Comparison of ENCODE assay signal across 8 cellular contexts in the genomic region with DNA sequence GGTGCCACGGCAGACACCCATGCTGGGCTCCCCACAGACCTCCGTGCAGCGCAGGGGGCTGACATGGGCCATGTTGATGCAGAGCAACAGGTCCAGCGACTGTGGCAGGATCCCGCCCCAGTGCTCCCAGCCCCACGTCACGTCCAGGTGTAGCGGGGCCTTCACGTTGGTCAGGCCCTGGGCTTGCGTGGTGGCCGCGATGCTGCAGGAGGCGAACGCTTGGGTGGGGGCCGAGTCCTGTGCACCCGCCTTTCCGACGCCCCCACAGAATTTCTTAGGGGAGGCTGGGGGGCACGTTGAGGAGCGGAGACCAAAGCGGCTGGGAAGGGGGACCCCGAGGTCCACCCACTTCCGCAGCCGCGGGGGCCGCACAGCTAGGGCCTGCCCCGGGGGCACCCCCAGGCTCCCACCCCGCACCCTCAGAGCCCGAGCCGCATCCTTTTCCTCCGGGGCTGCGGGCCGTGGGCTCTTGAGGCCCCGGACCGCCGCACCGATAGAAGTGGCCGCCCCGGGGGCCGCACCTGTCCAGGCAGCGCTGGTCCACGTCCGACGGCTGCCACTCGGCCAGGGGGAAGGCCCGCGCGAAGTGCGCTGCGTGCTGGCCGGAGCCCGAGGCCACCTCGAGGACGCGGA. TPM values are rescaled to one million over a fixed set of nuclear protein-coding genes. Genes with fewer than 3 reads are reported as not detected.
DNase-seq lines count a peak whose midpoint lies in the region; ATAC-seq, FAIRE-seq and TF ChIP-seq lines count a peak whose summit lies in the region.

No MANE protein-coding gene starts in this region.

- POLR2A ChIA-PET in K562 (lab: Yijun Ruan, JAX), result interaction anchor here (0.6 to 2.2 kb wide), 13 partner anchors 11 to 1043 kb away, joined by 3 to 8 read pairs (median 4); a partner anchor contains a TSS

- peak overlapping the region; percentile 91 for H4K8ac ChIP-seq in mesenchymal stem cell (ENCODE audit: low read length)

- H3K9me3 ChIP-seq in K562 (replicated peaks; ENCODE audit: control insufficient read depth, insufficient read depth, low read depth, low read length) (no peaks in the 10 kb centered on the region), mesenchymal stem cell (ENCODE audit: control insufficient read depth, low read length) (no peaks in the 10 kb centered on the region)

- no peak for TF ChIP-seq EP300 in K562 (IDR thresholded peaks at IDR 0.05; ENCODE audit: low read length)

- peak overlapping the region in 1 of 2 experiments; percentile 92 for H3K23ac ChIP-seq in mesenchymal stem cell (ENCODE audit: low read length in 2 of 2)

- peak overlapping the region; percentile 72 to 92 for H3K18ac ChIP-seq in mesenchymal stem cell (ENCODE audit: low read depth in 1 of 2, low read length in 2 of 2)

- WGBS in K562 (ENCODE audit: insufficient coverage, low coverage, missing lambda C conversion rate), result 1% methylated on average over 42 of the region's 55 CpGs
- 14% methylated on average over 48 of the region's 55 CpGs for WGBS in mesenchymal stem cell

- BruUV-seq in K562 (replicated peaks; lab: Mats Ljungman, UMichigan), result no TSS peak

- peak overlapping the region; percentile 15 for H2BK120ac ChIP-seq in mesenchymal stem cell (ENCODE audit: low read depth, low read length)

- peak overlapping the region; percentile 72 for H3K4me3 ChIP-seq in HL-60 (replicated peaks; ENCODE audit: insufficient read depth, low read length)
- H3K4me3 ChIP-seq in K562, result peak overlapping the region; percentile 87
- peak overlapping the region; percentile 81 to 97 for H3K4me3 ChIP-seq in mesenchymal stem cell (ENCODE audit: insufficient read depth in 1 of 2, low read depth in 1 of 2, low read length in 2 of 2)

- H3K9me1 ChIP-seq in K562 (ENCODE audit: control insufficient read depth, insufficient read depth, low read length), result no peaks in the 10 kb centered on the region

- no peaks in the 10 kb centered on the region for H4K20me1 ChIP-seq in K562 (replicated peaks; ENCODE audit: control insufficient read depth, insufficient read depth, low read length)

- peaks cover 19% of the 10 kb centered on the region for H3K79me1 ChIP-seq in mesenchymal stem cell (replicated peaks; ENCODE audit: low read length, poor library complexity, severe bottlenecking)

- TF ChIP-seq CTCF in HL-60 (IDR thresholded peaks at IDR 0.05; ENCODE audit: insufficient read depth, low read length), result no peak
- TF ChIP-seq CTCF in K562 (IDR thresholded peaks at IDR 0.05 in 2 of 3, conservative IDR thresholded peaks at IDR 0.05 in 1 of 3; ENCODE audit: insufficient read depth in 2 of 3, low read depth in 1 of 3, low read length in 3 of 3), result no peak

- intact Hi-C loops in K562 (cut with micrococcal nuclease), result loop anchor here (2.0 to 5.0 kb wide), 2 partner anchors 13 to 42 kb away; a partner anchor contains a TSS

- ATAC-seq in GM18909 (IDR thresholded peaks at IDR 0.05; ENCODE audit: poor library complexity, unreplicated experiment) (peak; percentile 3), K562 (peak; percentile 2; the same call in 2 of the 3 replicates)

- H2BK15ac ChIP-seq in mesenchymal stem cell (ENCODE audit: low read depth, poor library complexity, severe bottlenecking), result no peak overlapping the region

- H4K91ac ChIP-seq in mesenchymal stem cell (ENCODE audit: low read length), result peak overlapping the region; percentile 89

- no peak overlapping the region for H2BK5ac ChIP-seq in mesenchymal stem cell (ENCODE audit: low read depth, low read length, poor library complexity, severe bottlenecking)

- peak overlapping the region in 1 of 2 experiments; percentile 95 for H3K14ac ChIP-seq in mesenchymal stem cell (ENCODE audit: low read length in 2 of 2)

- no peak for DNase-seq in HL-60 (ENCODE audit: low read depth in 1 of 2, low spot score in 1 of 2)
- DNase-seq in K562 (ENCODE audit: extremely low read depth in 1 of 4, low spot score in 3 of 4), result peak in 2 of 4 experiments; percentile 41 to 42
- no peak for DNase-seq in mesenchymal stem cell
- DNase-seq in NCI-H510A treated with DMSO at 0.1 percent for 48 hours (lab: John Stamatoyannopoulos, UW), result no peak
- no peak for DNase-seq in NCI-H1930 (lab: John Stamatoyannopoulos, UW)
- DNase-seq in ecto neural progenitor cell (ENCODE audit: low spot score), result no peak
- DNase-seq in NCI-H446 (lab: John Stamatoyannopoulos, UW), result no peak

- H3K4me2 ChIP-seq in K562 (ENCODE audit: insufficient read depth, low read length), result peak overlapping the region; percentile 92
- H3K4me2 ChIP-seq in mesenchymal stem cell (ENCODE audit: low read length, poor library complexity, severe bottlenecking), result peak overlapping the region; percentile 98

- CTCF ChIA-PET in K562 (lab: Yijun Ruan, JAX; ENCODE audit: low intra/inter-chr PET ratio), result interaction anchor here (1.8 kb wide), 1 partner anchor 32 kb away, joined by 7 read pairs; a partner anchor contains a TSS

- H3K4me1 ChIP-seq in K562 (replicated peaks in 1 of 2; ENCODE audit: control insufficient read depth in 2 of 2, insufficient read depth in 2 of 2, low read length in 2 of 2) (peaks cover 21 to 83% of the 10 kb centered on the region in 2 experiments), mesenchymal stem cell (ENCODE audit: control insufficient read depth, insufficient read depth, low read depth, low read length) (peaks cover 39% of the 10 kb centered on the region)

- FAIRE-seq in K562 (lab: Jason Lieb, UNC), result no peak

- peak overlapping the region; percentile 87 to 99 for H3K9ac ChIP-seq in K562 (ENCODE audit: insufficient read depth in 1 of 2, low read depth in 2 of 2, low read length in 2 of 2)
- H3K9ac ChIP-seq in mesenchymal stem cell (ENCODE audit: low read length), result peak overlapping the region; percentile 91

- H2BK12ac ChIP-seq in mesenchymal stem cell (ENCODE audit: low read length in 2 of 2), result peak overlapping the region in 1 of 2 experiments; percentile 73

- H3K27me3 ChIP-seq in HL-60 (ENCODE audit: insufficient read depth, poor library complexity, severe bottlenecking) (no peaks in the 10 kb centered on the region), K562 (ENCODE audit: control insufficient read depth in 2 of 2, insufficient read depth in 2 of 2, low read length in 2 of 2) (no peaks in the 10 kb centered on the region), mesenchymal stem cell (ENCODE audit: control insufficient read depth in 1 of 2, insufficient read depth in 1 of 2, low read length in 2 of 2) (no peaks in the 10 kb centered on the region)

- no peak for TF ChIP-seq RAD21 in K562 (CRISPR knock-in tag; conservative IDR thresholded peaks at IDR 0.05 in 1 of 2, IDR thresholded peaks at IDR 0.05 in 1 of 2)

- H3K27ac ChIP-seq in HL-60 (replicated peaks) (peak overlapping the region; percentile 85), K562 (ENCODE audit: extremely low read depth, low read depth, low read length) (peak overlapping the region; percentile 93), mesenchymal stem cell (ENCODE audit: low read length, poor library complexity, severe bottlenecking) (no peak overlapping the region)

- in situ Hi-C loops in K562 (cut with MboI), result no loop called here

- peaks cover 22% of the 10 kb centered on the region for H3K79me2 ChIP-seq in K562 (ENCODE audit: control insufficient read depth, insufficient read depth, low read length)

- H2AFZ ChIP-seq in K562 (ENCODE audit: low read depth, low read length) (peak overlapping the region; percentile 97), mesenchymal stem cell (ENCODE audit: low read depth, low read length) (peak overlapping the region; percentile 85)

- peaks cover 25% of the 10 kb centered on the region; the same call in 1 of the 3 replicates for H3K36me3 ChIP-seq in K562 (ENCODE audit: control insufficient read depth, insufficient read depth, low read length)
- H3K36me3 ChIP-seq in mesenchymal stem cell (ENCODE audit: control insufficient read depth in 1 of 2, insufficient read depth in 2 of 2, low read depth in 1 of 2, low read length in 2 of 2), result peaks cover 3 to 29% of the 10 kb centered on the region in 2 experiments

- TF ChIP-seq POLR2A in K562 (conservative IDR thresholded peaks at IDR 0.05), result no peak; the same call in 1 of the 2 replicates

- no peak overlapping the region for H2AK5ac ChIP-seq in mesenchymal stem cell (ENCODE audit: low read length, severe bottlenecking)

- peak overlapping the region; percentile 32 to 35 for H3K4ac ChIP-seq in mesenchymal stem cell (ENCODE audit: low read depth in 1 of 2, low read length in 2 of 2)

RNA-seq across cellular contexts. Expression of a gene that starts 0.4 kb away (rescaled TPM):
- 30.5 and 94.1 TPM in 2 replicates for total RNA-seq in K562 (2011; cell fraction: chromatin; rRNA removed; ENCODE audit: low replicate concordance)
- 171 and 175 TPM in 2 replicates for total RNA-seq in K562 (2011; cell fraction: nucleolus; rRNA removed)
- 71.2 and 82.5 TPM in 2 replicates for total RNA-seq in K562 (2011; cell fraction: nucleoplasm; rRNA removed)
- total RNA-seq in K562 (2014; rRNA removed) (198 and 279 TPM in 2 replicates), K562 (2014; rRNA removed; fragmentation: Illumina TruSeq; extraction: Trizol) (22.9 and 36.2 TPM in 2 replicates), K562 (2015; rRNA removed; fragmentation: Illumina TruSeq; extraction: Trizol) (75.4 and 76.5 TPM in 2 replicates), K562 (2021) (177 and 184 TPM in 2 replicates)
- polyA plus RNA-seq in K562 (2011; rRNA removed) (105 and 115 TPM in 2 replicates), K562 (2014; fragmentation: Illumina TruSeq; extraction: Trizol) (80.9 and 91.6 TPM in 2 replicates), K562 (2014; fragmentation: Nextera tagmentation; extraction: Ambion mirVana) (10 to 100 TPM in 1 of 2 experiments, 1 to 10 TPM in 1; 7.3 to 11.6 TPM), K562 (2014; rRNA removed) (262 and 265 TPM in 2 replicates)
- 139 and 392 TPM in 2 replicates for polyA plus RNA-seq in K562 (2011; cell fraction: cytosol; rRNA removed)
- 292 and 379 TPM in 2 replicates for polyA plus RNA-seq in K562 (2011; cell fraction: nucleus; rRNA removed)
- 145 and 152 TPM in 2 replicates for polyA plus RNA-seq in K562 (2012)
- polyA minus RNA-seq in K562 (2011; rRNA and poly(A)+ RNA removed), result 8.4 and 17.6 TPM in 2 replicates
- 56.4 and 65.7 TPM in 2 replicates for polyA minus RNA-seq in K562 (2011; cell fraction: cytosol; rRNA and poly(A)+ RNA removed)
- 80.4 and 108 TPM in 2 replicates for polyA minus RNA-seq in K562 (2011; cell fraction: nucleus; rRNA and poly(A)+ RNA removed)
- polyA plus RNA-seq in mesenchymal stem cell (2013, experiment 1 of 2), result 58.3 TPM
- polyA plus RNA-seq in mesenchymal stem cell (2013, experiment 2 of 2), result 56.5 TPM

RNA-seq across cellular contexts. Expression of a gene that starts 4.9 kb away (rescaled TPM):
- total RNA-seq in K562 (2011; cell fraction: chromatin; rRNA removed; ENCODE audit: low replicate concordance), result 0.83 and 4.1 TPM in 2 replicates
- 3.3 and 3.8 TPM in 2 replicates for total RNA-seq in K562 (2011; cell fraction: nucleolus; rRNA removed)
- 1.8 and 2.3 TPM in 2 replicates for total RNA-seq in K562 (2011; cell fraction: nucleoplasm; rRNA removed)
- total RNA-seq in K562 (2014; rRNA removed) (0.50 and 0.57 TPM in 2 replicates), K562 (2014; rRNA removed; fragmentation: Illumina TruSeq; extraction: Trizol) (not detected in 2 replicates), K562 (2015; rRNA removed; fragmentation: Illumina TruSeq; extraction: Trizol) (0.11 and 0.14 TPM in 2 replicates), K562 (2021) (0.85 and 1.1 TPM in 2 replicates)
- polyA plus RNA-seq in K562 (2011; rRNA removed) (0.18 and 0.22 TPM in 2 replicates), K562 (2014; fragmentation: Illumina TruSeq; extraction: Trizol) (0.14 TPM in 1 of 2 replicates, not detected in the other), K562 (2014; fragmentation: Nextera tagmentation; extraction: Ambion mirVana) (not detected), K562 (2014; rRNA removed) (0.30 and 0.54 TPM in 2 replicates)
- 0.29 and 2.5 TPM in 2 replicates for polyA plus RNA-seq in K562 (2011; cell fraction: cytosol; rRNA removed)
- 0.56 and 2.4 TPM in 2 replicates for polyA plus RNA-seq in K562 (2011; cell fraction: nucleus; rRNA removed)
- 0.61 and 1.5 TPM in 2 replicates for polyA plus RNA-seq in K562 (2012)
- polyA minus RNA-seq in K562 (2011; rRNA and poly(A)+ RNA removed), result 0.12 and 0.14 TPM in 2 replicates
- polyA minus RNA-seq in K562 (2011; cell fraction: cytosol; rRNA and poly(A)+ RNA removed), result 0.73 and 1.1 TPM in 2 replicates
- 0.44 and 0.81 TPM in 2 replicates for polyA minus RNA-seq in K562 (2011; cell fraction: nucleus; rRNA and poly(A)+ RNA removed)
- polyA plus RNA-seq in mesenchymal stem cell (2013, experiment 1 of 2), result 0.15 TPM
- 0.23 TPM for polyA plus RNA-seq in mesenchymal stem cell (2013, experiment 2 of 2)

RNA-seq across cellular contexts. Expression of a gene that starts 5.9 kb away (rescaled TPM):
- total RNA-seq in K562 (2011; cell fraction: chromatin; rRNA removed; ENCODE audit: low replicate concordance), result 33.6 and 106 TPM in 2 replicates
- total RNA-seq in K562 (2011; cell fraction: nucleolus; rRNA removed), result 86.7 and 90.7 TPM in 2 replicates
- total RNA-seq in K562 (2011; cell fraction: nucleoplasm; rRNA removed), result 54.1 and 55.3 TPM in 2 replicates
- total RNA-seq in K562 (2014; rRNA removed), result 120 and 148 TPM in 2 replicates
- total RNA-seq in K562 (2014; rRNA removed; fragmentation: Illumina TruSeq; extraction: Trizol), result 3.4 and 6.3 TPM in 2 replicates
- total RNA-seq in K562 (2015; rRNA removed; fragmentation: Illumina TruSeq; extraction: Trizol), result 55.8 and 56.1 TPM in 2 replicates
- 110 and 124 TPM in 2 replicates for total RNA-seq in K562 (2021)
- 35.2 and 47.4 TPM in 2 replicates for polyA plus RNA-seq in K562 (2011; rRNA removed)
- polyA plus RNA-seq in K562 (2011; cell fraction: cytosol; rRNA removed), result 70.6 and 207 TPM in 2 replicates
- 72.7 and 125 TPM in 2 replicates for polyA plus RNA-seq in K562 (2011; cell fraction: nucleus; rRNA removed)
- 63.1 and 76.1 TPM in 2 replicates for polyA plus RNA-seq in K562 (2012)
- 12.8 and 40.4 TPM in 2 replicates for polyA plus RNA-seq in K562 (2014; fragmentation: Illumina TruSeq; extraction: Trizol)
- 1 to 10 TPM in 1 of 2 experiments, under 1 TPM in 1; 0.80 to 3.5 TPM for polyA plus RNA-seq in K562 (2014; fragmentation: Nextera tagmentation; extraction: Ambion mirVana)
- polyA plus RNA-seq in K562 (2014; rRNA removed), result 111 and 123 TPM in 2 replicates
- 5.2 and 5.6 TPM in 2 replicates for polyA minus RNA-seq in K562 (2011; rRNA and poly(A)+ RNA removed)
- 19.4 and 28.1 TPM in 2 replicates for polyA minus RNA-seq in K562 (2011; cell fraction: cytosol; rRNA and poly(A)+ RNA removed)
- 21.5 and 23.7 TPM in 2 replicates for polyA minus RNA-seq in K562 (2011; cell fraction: nucleus; rRNA and poly(A)+ RNA removed)
- polyA plus RNA-seq in mesenchymal stem cell (2013, experiment 1 of 2), result 27.2 TPM
- polyA plus RNA-seq in mesenchymal stem cell (2013, experiment 2 of 2), result 29.7 TPM

RNA-seq across cellular contexts. Expression of a gene that starts 13.5 kb away (rescaled TPM):
- 25.8 and 70.2 TPM in 2 replicates for total RNA-seq in K562 (2011; cell fraction: chromatin; rRNA removed; ENCODE audit: low replicate concordance)
- 50.4 and 60.9 TPM in 2 replicates for total RNA-seq in K562 (2011; cell fraction: nucleolus; rRNA removed)
- 29.8 and 30.4 TPM in 2 replicates for total RNA-seq in K562 (2011; cell fraction: nucleoplasm; rRNA removed)
- total RNA-seq in K562 (2014; rRNA removed) (4.9 and 6.5 TPM in 2 replicates), K562 (2014; rRNA removed; fragmentation: Illumina TruSeq; extraction: Trizol) (0.80 and 1.3 TPM in 2 replicates), K562 (2015; rRNA removed; fragmentation: Illumina TruSeq; extraction: Trizol) (3.0 and 3.3 TPM in 2 replicates), K562 (2021) (10.0 and 12.6 TPM in 2 replicates)
- polyA plus RNA-seq in K562 (2011; rRNA removed) (5.7 and 9.4 TPM in 2 replicates), K562 (2014; fragmentation: Illumina TruSeq; extraction: Trizol) (1.4 and 4.3 TPM in 2 replicates), K562 (2014; fragmentation: Nextera tagmentation; extraction: Ambion mirVana) (under 1 TPM; 0.44 to 0.46 TPM), K562 (2014; rRNA removed) (8.1 and 10.6 TPM in 2 replicates)
- polyA plus RNA-seq in K562 (2011; cell fraction: cytosol; rRNA removed), result 3.8 and 9.9 TPM in 2 replicates
- 72.9 and 107 TPM in 2 replicates for polyA plus RNA-seq in K562 (2011; cell fraction: nucleus; rRNA removed)
- 6.3 and 9.5 TPM in 2 replicates for polyA plus RNA-seq in K562 (2012)
- 1.0 and 1.4 TPM in 2 replicates for polyA minus RNA-seq in K562 (2011; rRNA and poly(A)+ RNA removed)
- polyA minus RNA-seq in K562 (2011; cell fraction: cytosol; rRNA and poly(A)+ RNA removed), result 2.6 and 4.5 TPM in 2 replicates
- 20.9 and 23.9 TPM in 2 replicates for polyA minus RNA-seq in K562 (2011; cell fraction: nucleus; rRNA and poly(A)+ RNA removed)
- 7.4 TPM for polyA plus RNA-seq in mesenchymal stem cell (2013, experiment 1 of 2)
- polyA plus RNA-seq in mesenchymal stem cell (2013, experiment 2 of 2), result 6.5 TPM

RNA-seq across cellular contexts. Expression of a gene that starts 32.2 kb away (rescaled TPM):
- 214 and 929 TPM in 2 replicates for total RNA-seq in K562 (2011; cell fraction: chromatin; rRNA removed; ENCODE audit: low replicate concordance)
- 1,026 and 1,077 TPM in 2 replicates for total RNA-seq in K562 (2011; cell fraction: nucleolus; rRNA removed)
- 329 and 385 TPM in 2 replicates for total RNA-seq in K562 (2011; cell fraction: nucleoplasm; rRNA removed)
- total RNA-seq in K562 (2014; rRNA removed), result 116 and 158 TPM in 2 replicates
- total RNA-seq in K562 (2014; rRNA removed; fragmentation: Illumina TruSeq; extraction: Trizol), result 18.6 and 26.7 TPM in 2 replicates
- 83.6 and 87.9 TPM in 2 replicates for total RNA-seq in K562 (2015; rRNA removed; fragmentation: Illumina TruSeq; extraction: Trizol)
- 267 TPM in 2 replicates for total RNA-seq in K562 (2021)
- 118 and 173 TPM in 2 replicates for polyA plus RNA-seq in K562 (2011; rRNA removed)
- 121 and 296 TPM in 2 replicates for polyA plus RNA-seq in K562 (2011; cell fraction: cytosol; rRNA removed)
- 1,454 and 2,407 TPM in 2 replicates for polyA plus RNA-seq in K562 (2011; cell fraction: nucleus; rRNA removed)
- polyA plus RNA-seq in K562 (2012), result 192 and 214 TPM in 2 replicates
- polyA plus RNA-seq in K562 (2014; fragmentation: Illumina TruSeq; extraction: Trizol), result 112 and 139 TPM in 2 replicates
- 1 to 10 TPM; 5.0 to 6.8 TPM for polyA plus RNA-seq in K562 (2014; fragmentation: Nextera tagmentation; extraction: Ambion mirVana)
- 373 and 378 TPM in 2 replicates for polyA plus RNA-seq in K562 (2014; rRNA removed)
- polyA minus RNA-seq in K562 (2011; rRNA and poly(A)+ RNA removed), result 14.4 and 20.6 TPM in 2 replicates
- 48.0 and 67.2 TPM in 2 replicates for polyA minus RNA-seq in K562 (2011; cell fraction: cytosol; rRNA and poly(A)+ RNA removed)
- polyA minus RNA-seq in K562 (2011; cell fraction: nucleus; rRNA and poly(A)+ RNA removed), result 214 and 219 TPM in 2 replicates
- polyA plus RNA-seq in mesenchymal stem cell (2013, experiment 1 of 2), result 61.9 TPM
- polyA plus RNA-seq in mesenchymal stem cell (2013, experiment 2 of 2), result 56.8 TPM
